Comparison of ENCODE assay signal across 17 cellular contexts in the genomic region with DNA sequence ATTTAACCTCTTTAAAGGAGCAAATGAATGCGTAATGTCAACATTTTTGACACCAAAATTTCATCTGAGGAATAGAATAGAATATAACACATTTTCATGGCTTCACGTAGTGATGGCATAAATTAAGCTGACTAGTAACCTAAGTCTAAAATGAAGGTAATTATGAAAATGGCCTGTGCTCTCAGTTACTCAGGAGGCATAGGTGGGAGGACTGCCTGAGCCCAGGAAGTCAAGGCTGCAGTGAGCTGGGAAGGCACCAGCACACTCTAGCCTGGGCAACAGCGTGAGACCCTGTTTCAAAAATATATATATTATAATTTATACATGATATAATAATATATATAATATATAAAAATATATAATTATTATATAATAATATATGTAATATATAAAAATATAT.
DNase-seq lines count a peak whose midpoint lies in the region; ATAC-seq, FAIRE-seq and TF ChIP-seq lines count a peak whose summit lies in the region.
"Had no signal": no experiment of that assay in that cellular context is flagged by ENCODE, and none has a peak within 500 bp of the region (broad histone marks: within the 10 kb centered on the region; RNA-seq: fewer than 3 reads in every experiment).

No MANE protein-coding gene starts in this region.

- no peak overlapping the region for H2AFZ ChIP-seq in HepG2 (ENCODE audit: low read length)

- no peak overlapping the region for H3K4me2 ChIP-seq in HepG2 (ENCODE audit: low read depth, low read length)

- H3K36me3 Mint-ChIP-seq in glutamatergic neuron (ENCODE audit: unreplicated experiment): no peaks in the 10 kb centered on the region
- H3K36me3 Mint-ChIP-seq: activated CD4-positive, alpha-beta memory T cell treated with anti-CD3 and anti-CD28 coated beads for 36 hours had no signal

- WGBS in HepG2 (ENCODE audit: low lambda C conversion rate): 45% methylated on average over 3 of the region's 3 CpGs
- WGBS in right lobe of liver (ENCODE audit: insufficient coverage, low coverage, low lambda C conversion rate, missing lambda C conversion rate): 100% methylated on average over 3 of the region's 3 CpGs

- POLR2A ChIA-PET in HepG2 (lab: Yijun Ruan, JAX): no interaction called here

- no peaks in the 10 kb centered on the region for H4K20me1 ChIP-seq in HepG2 (ENCODE audit: insufficient read depth, low read length)

- DNase-seq in HepG2 (ENCODE audit: low spot score): no peak
- DNase-seq in right lobe of liver: no peak
- DNase-seq in RCC 7860 (ENCODE audit: low spot score): peak; percentile 21
- no peak for DNase-seq in glutamatergic neuron
- DNase-seq in A172 (ENCODE audit: low spot score): no peak
- DNase-seq in activated effector memory CD4-positive, alpha-beta T cell treated with anti-CD3 and anti-CD28 coated beads, Interleukin-2, amount 50 U/mL, for 16 hours: no peak
- DNase-seq: activated effector memory CD4-positive, alpha-beta T cell treated with Interleukin-2 at 50 U/mL for 16 hours; DMS79; NCI-H1694 treated with DMSO at 0.1 percent for 48 hours; NCI-H774; occipital lobe; SIG-M5 had no signal

- in situ Hi-C loops in HepG2 (cut with HindIII; ENCODE audit: extremely low pct_ligation_motif_present, low pct_unique_long_range_greater_than_20kb): no loop called here

- no peak for TF ChIP-seq RAD21 in HepG2 (CRISPR knock-in tag; IDR thresholded peaks at IDR 0.05)

- FAIRE-seq in HepG2 (lab: Jason Lieb, UNC) (no peak), RCC 7860 (lab: Jason Lieb, UNC) (no peak)

- H3K4me3 ChIP-seq in HepG2 (replicated peaks in 1 of 3; ENCODE audit: insufficient read depth in 1 of 3, low read depth in 2 of 3, low read length in 3 of 3) (no peak overlapping the region), right lobe of liver (no peak overlapping the region)
- H3K4me3 ChIP-seq: HAP-1 had no signal

- H3K27ac ChIP-seq in HepG2 (ENCODE audit: extremely low read length, insufficient read depth, low read length) (no peak overlapping the region), right lobe of liver (no peak overlapping the region)

- H3K4me3 Mint-ChIP-seq in glutamatergic neuron (ENCODE audit: unreplicated experiment): no peak overlapping the region
- H3K4me3 Mint-ChIP-seq: activated CD4-positive, alpha-beta memory T cell treated with anti-CD3 and anti-CD28 coated beads for 36 hours; B cell had no signal

- BruUV-seq in HepG2 (replicated peaks; lab: Mats Ljungman, UMichigan): no TSS peak

- TF ChIP-seq CTCF in HepG2 (CRISPR knock-in tag; IDR thresholded peaks at IDR 0.05): no peak
- no peak for TF ChIP-seq CTCF in right lobe of liver (IDR thresholded peaks at IDR 0.05)
- no peak for TF ChIP-seq CTCF in glutamatergic neuron (IDR thresholded peaks at IDR 0.05; ENCODE audit: partially characterized antibody, unreplicated experiment)

- TF ChIP-seq POLR2A in HepG2 (IDR thresholded peaks at IDR 0.05; ENCODE audit: insufficient read depth in 1 of 2, low read depth in 2 of 2, low read length in 2 of 2): no peak
- TF ChIP-seq POLR2A in right lobe of liver (IDR thresholded peaks at IDR 0.05): no peak

- CTCF ChIA-PET in HepG2 (lab: Yijun Ruan, JAX; ENCODE audit: low intra/inter-chr PET ratio, low total read pairs): no interaction called here

- H3K9me3 Mint-ChIP-seq in glutamatergic neuron (ENCODE audit: unreplicated experiment): no peaks in the 10 kb centered on the region
- H3K9me3 Mint-ChIP-seq: activated CD4-positive, alpha-beta memory T cell treated with anti-CD3 and anti-CD28 coated beads for 36 hours had no signal

- TF ChIP-seq EP300 in HepG2 (IDR thresholded peaks at IDR 0.05; ENCODE audit: low read depth in 2 of 2, low read length in 2 of 2): no peak
- no peak for TF ChIP-seq EP300 in HepG2 (CRISPR knock-in tag; IDR thresholded peaks at IDR 0.05; ENCODE audit: borderline replicate concordance)

- H3K27ac Mint-ChIP-seq in glutamatergic neuron (ENCODE audit: unreplicated experiment): peak overlapping the region; percentile 39
- H3K27ac Mint-ChIP-seq: activated CD4-positive, alpha-beta memory T cell treated with anti-CD3 and anti-CD28 coated beads for 36 hours; B cell had no signal

- H3K4me1 Mint-ChIP-seq in glutamatergic neuron (ENCODE audit: low read depth, unreplicated experiment): peaks cover 8% of the 10 kb centered on the region

- H3K4me1 ChIP-seq in HepG2 (ENCODE audit: insufficient read depth, low read length): no peaks in the 10 kb centered on the region
- H3K4me1 ChIP-seq in right lobe of liver: no peaks in the 10 kb centered on the region

- intact Hi-C loops in HepG2 (cut with micrococcal nuclease; ENCODE audit: unreplicated experiment) (no loop called here), right lobe of liver (cut with DNase I) (no loop called here)

- H3K9ac ChIP-seq in HepG2 (ENCODE audit: insufficient read depth, low read depth, low read length): no peak overlapping the region

- ATAC-seq in HepG2 (peak; percentile 48; the same call in 1 of the 3 replicates), right lobe of liver (no peak), GM18907 (IDR thresholded peaks at IDR 0.05; ENCODE audit: unreplicated experiment) (no peak), HG03280 (IDR thresholded peaks at IDR 0.05; ENCODE audit: unreplicated experiment) (no peak)

- H3K27me3 Mint-ChIP-seq in glutamatergic neuron (ENCODE audit: unreplicated experiment): no peaks in the 10 kb centered on the region
- H3K27me3 Mint-ChIP-seq: activated CD4-positive, alpha-beta memory T cell treated with anti-CD3 and anti-CD28 coated beads for 36 hours; B cell had no signal

- no peaks in the 10 kb centered on the region for H3K36me3 ChIP-seq in HepG2 (replicated peaks in 1 of 2; ENCODE audit: control insufficient read depth in 1 of 2, insufficient read depth in 2 of 2, low read length in 2 of 2)
- H3K36me3 ChIP-seq in right lobe of liver: no peaks in the 10 kb centered on the region
- H3K36me3 ChIP-seq: HAP-1 had no signal

- no peaks in the 10 kb centered on the region for H3K9me3 ChIP-seq in HepG2 (ENCODE audit: low read length)
- H3K9me3 ChIP-seq in right lobe of liver: no peaks in the 10 kb centered on the region
- H3K9me3 ChIP-seq: HAP-1 had no signal

- no peaks in the 10 kb centered on the region for H3K79me2 ChIP-seq in HepG2 (ENCODE audit: insufficient read depth, low read length)

- H3K27me3 ChIP-seq in HepG2 (ENCODE audit: control insufficient read depth in 1 of 2, insufficient read depth in 2 of 2, low read length in 2 of 2) (no peaks in the 10 kb centered on the region), right lobe of liver (no peaks in the 10 kb centered on the region)

TF ChIP-seq in HepG2, 621 proteins besides CTCF, POLR2A, EP300 and RAD21:
- TF ChIP-seq ZNF432 (CRISPR knock-in tag; IDR thresholded peaks at IDR 0.05; ENCODE audit: borderline replicate concordance) (no peak), ZFAT (CRISPR knock-in tag; conservative IDR thresholded peaks at IDR 0.05) (no peak), RARG (CRISPR knock-in tag; IDR thresholded peaks at IDR 0.05; ENCODE audit: low read depth) (no peak), REXO4 (CRISPR knock-in tag; IDR thresholded peaks at IDR 0.05; ENCODE audit: borderline replicate concordance) (no peak), ZNF235 (CRISPR knock-in tag; IDR thresholded peaks at IDR 0.05; ENCODE audit: borderline replicate concordance) (no peak), ZNF567 (CRISPR knock-in tag; IDR thresholded peaks at IDR 0.05; ENCODE audit: borderline replicate concordance) (no peak), RELA (CRISPR knock-in tag; IDR thresholded peaks at IDR 0.05) (no peak), ZNF766 (CRISPR knock-in tag; IDR thresholded peaks at IDR 0.05; ENCODE audit: borderline replicate concordance) (no peak), RBM39 (IDR thresholded peaks at IDR 0.05; ENCODE audit: low read depth, low read length, poor library complexity, severe bottlenecking) (no peak), PAWR (CRISPR knock-in tag; IDR thresholded peaks at IDR 0.05; ENCODE audit: borderline replicate concordance) (no peak)
- TF ChIP-seq, protein P1, sequence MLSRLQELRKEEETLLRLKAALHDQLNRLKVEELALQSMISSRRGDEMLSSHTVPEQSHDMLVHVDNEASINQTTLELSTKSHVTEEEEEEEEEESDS (CRISPR knock-in tag; IDR thresholded peaks at IDR 0.05; ENCODE audit: borderline replicate concordance): no peak
